Comparison of ENCODE assay signal across 8 cellular contexts in genomic region chr1:12124693-12125421, GRCh38. TPM values are rescaled to one million over a fixed set of nuclear protein-coding genes. Genes with fewer than 3 reads are reported as not detected.
DNase-seq lines count a peak whose midpoint lies in the region; ATAC-seq and TF ChIP-seq lines count a peak whose summit lies in the region.

No MANE protein-coding gene starts in this region.

- CTCF ChIA-PET in HEK293T (lab: Yijun Ruan, JAX) = interaction anchor here (0.6 to 5.2 kb wide), 27 partner anchors 10 to 173 kb away, joined by 3 to 72 read pairs (median 6); no protein-coding TSS in a partner anchor
- CTCF ChIA-PET in PC-3 (lab: Charles Lee) = interaction anchor here (0.5 to 1.4 kb wide), 11 partner anchors 11 to 151 kb away, joined by 3 to 11 read pairs (median 4); no protein-coding TSS in a partner anchor

- H3K79me1 ChIP-seq in neuronal stem cell (ENCODE audit: low read depth, low read length) = no peaks in the 10 kb centered on the region

- ATAC-seq in PC-3 = peak; percentile 70
- no peak for ATAC-seq in stimulated activated naive CD8-positive, alpha-beta T cell treated with anti-CD3 and anti-CD28 coated beads, Interleukin-15, amount 100 ng/mL, for 72 hours

- H3K9ac ChIP-seq in PC-3 (ENCODE audit: low read length) = no peak overlapping the region
- no peak overlapping the region for H3K9ac ChIP-seq in neuronal stem cell (ENCODE audit: low read depth, low read length, poor library complexity)

- POLR2A ChIA-PET in HEK293T (lab: Yijun Ruan, JAX) (no interaction called here), PC-3 (lab: Charles Lee; ENCODE audit: unreplicated experiment) (interaction anchor here (0.8 kb wide), 1 partner anchor 82 kb away, joined by 7 read pairs; no protein-coding TSS in a partner anchor)

- peaks cover 0 to 6% of the 10 kb centered on the region in 2 donors for H3K9me3 Mint-ChIP-seq in stimulated activated naive CD8-positive, alpha-beta T cell treated with anti-CD3 and anti-CD28 coated beads, Interleukin-15, amount 100 ng/mL, for 72 hours

- TF ChIP-seq CTCF in C4-2B (conservative IDR thresholded peaks at IDR 0.05) (peak; percentile 98), PC-3 (conservative IDR thresholded peaks at IDR 0.05; ENCODE audit: low read depth, low read length) (peak; percentile 87)

- H3K36me3 ChIP-seq in PC-3 (ENCODE audit: low read depth, low read length) (no peaks in the 10 kb centered on the region), neuronal stem cell (replicated peaks in 1 of 2; ENCODE audit: control insufficient read depth in 2 of 2, insufficient read depth in 2 of 2, low read length in 2 of 2) (no peaks in the 10 kb centered on the region)

- no peaks in the 10 kb centered on the region for H4K20me1 ChIP-seq in PC-3 (ENCODE audit: low read length)

- H3K27me3 Mint-ChIP-seq in stimulated activated naive CD8-positive, alpha-beta T cell treated with anti-CD3 and anti-CD28 coated beads, Interleukin-15, amount 100 ng/mL, for 72 hours = peaks cover 34% of the 10 kb centered on the region

- no peak overlapping the region for H2BK120ac ChIP-seq in neuronal stem cell (ENCODE audit: low read depth, low read length)

- no TSS peak for BruUV-seq in PC-3 (replicated peaks; lab: Mats Ljungman, UMichigan)

- no peak overlapping the region for H3K4me2 ChIP-seq in PC-3 (ENCODE audit: low read length)
- H3K4me2 ChIP-seq in neuronal stem cell (ENCODE audit: insufficient read depth, low read length, poor library complexity, severe bottlenecking) = no peak overlapping the region

- H4K91ac ChIP-seq in neuronal stem cell (ENCODE audit: low read depth, low read length, poor library complexity) = no peak overlapping the region

- no peak overlapping the region for H3K4ac ChIP-seq in neuronal stem cell (ENCODE audit: low read length)

- DNase-seq in HEK293T (ENCODE audit: extremely low spot score) = peak; percentile 74
- DNase-seq in PC-3 = peak; percentile 83
- DNase-seq in activated T-cell treated with anti-CD3 and anti-CD28 coated beads, Interleukin-2, amount 50 U/mL, for 48 hours = peak; percentile 89
- peak; percentile 89 for DNase-seq in fibroblast of peridontal ligament (ENCODE audit: extremely low read depth)
- peak; percentile 70 for DNase-seq in neuronal stem cell (ENCODE audit: low spot score)
- DNase-seq in stimulated activated naive CD8-positive, alpha-beta T cell treated with anti-CD3 and anti-CD28 coated beads, Interleukin-15, amount 100 ng/mL, for 72 hours = peak; percentile 77
- no peak for DNase-seq in cortex of kidney (lab: John Stamatoyannopoulos, UW)

- no peak overlapping the region for H3K23ac ChIP-seq in neuronal stem cell (ENCODE audit: low read depth, low read length, poor library complexity)

- H3K18ac ChIP-seq in neuronal stem cell (ENCODE audit: low read length) = no peak overlapping the region

- no peaks in the 10 kb centered on the region for H3K9me2 ChIP-seq in PC-3 (replicated peaks; ENCODE audit: low read length)

- H3K27me3 ChIP-seq in PC-3 (ENCODE audit: low read length) (no peaks in the 10 kb centered on the region), neuronal stem cell (ENCODE audit: control insufficient read depth in 3 of 3, insufficient read depth in 3 of 3, low read depth in 1 of 3, low read length in 3 of 3) (peaks cover 0 to 28% (median 0%) of the 10 kb centered on the region in 3 experiments)

- intact Hi-C loops in PC-3 (cut with micrococcal nuclease) = loop anchor here (1.0 to 2.0 kb wide), 2 partner anchors 83 to 152 kb away; no protein-coding TSS in a partner anchor

- H2AK5ac ChIP-seq in neuronal stem cell (ENCODE audit: low read depth, low read length) = peak overlapping the region; percentile 1

- H4K8ac ChIP-seq in neuronal stem cell (ENCODE audit: low read depth, low read length) = no peak overlapping the region

- H3K9me3 ChIP-seq in PC-3 (ENCODE audit: low read length) (no peaks in the 10 kb centered on the region), neuronal stem cell (replicated peaks in 1 of 2; ENCODE audit: control insufficient read depth in 2 of 2, insufficient read depth in 1 of 2, low read depth in 1 of 2, low read length in 2 of 2) (no peaks in the 10 kb centered on the region)

- H3K27ac ChIP-seq in C4-2B (no peak overlapping the region), PC-3 (ENCODE audit: low read length) (no peak overlapping the region), neuronal stem cell (replicated peaks; ENCODE audit: low read length) (no peak overlapping the region)

- no peak overlapping the region for H2BK12ac ChIP-seq in neuronal stem cell (ENCODE audit: low read length)

- H3F3A ChIP-seq in PC-3 (ENCODE audit: low read length, unreplicated experiment) = no peaks in the 10 kb centered on the region

- no peaks in the 10 kb centered on the region for H3K79me2 ChIP-seq in PC-3 (ENCODE audit: low read length)

- H3K4me1 Mint-ChIP-seq in stimulated activated naive CD8-positive, alpha-beta T cell treated with anti-CD3 and anti-CD28 coated beads, Interleukin-15, amount 100 ng/mL, for 72 hours = peaks cover 76% of the 10 kb centered on the region

- H3K4me1 ChIP-seq in PC-3 (ENCODE audit: insufficient read depth, low read length) = no peaks in the 10 kb centered on the region
- H3K4me1 ChIP-seq in neuronal stem cell (ENCODE audit: control insufficient read depth in 2 of 2, insufficient read depth in 1 of 2, low read depth in 1 of 2, low read length in 2 of 2) = no peaks in the 10 kb centered on the region

- H3K4me3 Mint-ChIP-seq in stimulated activated naive CD8-positive, alpha-beta T cell treated with anti-CD3 and anti-CD28 coated beads, Interleukin-15, amount 100 ng/mL, for 72 hours = peak overlapping the region; percentile 44 to 45

- H3K14ac ChIP-seq in neuronal stem cell (ENCODE audit: low read length) = no peak overlapping the region

- no CpG with 5 or more reads among the region's 19 CpGs for WGBS in neuronal stem cell (ENCODE audit: extremely low coverage in 2 of 2, insufficient read length in 2 of 2, insufficient replicate concordance in 1 of 2), 2 donors

- no peak overlapping the region for H2BK5ac ChIP-seq in neuronal stem cell (ENCODE audit: low read length)

- H3K27ac Mint-ChIP-seq in stimulated activated naive CD8-positive, alpha-beta T cell treated with anti-CD3 and anti-CD28 coated beads, Interleukin-15, amount 100 ng/mL, for 72 hours = peak overlapping the region in 1 of 2 donors; percentile 9

- H3K4me3 ChIP-seq in PC-3 (ENCODE audit: low read length) (no peak overlapping the region), neuronal stem cell (ENCODE audit: low read length in 2 of 2) (no peak overlapping the region)

- H2BK15ac ChIP-seq in neuronal stem cell (ENCODE audit: low read length) = peak overlapping the region; percentile 7

- H2AFZ ChIP-seq in PC-3 (ENCODE audit: low read length) (no peak overlapping the region), neuronal stem cell (ENCODE audit: low read length) (peak overlapping the region; percentile 19)

TF ChIP-seq in HEK293T, 16 proteins besides CTCF, POLR2A, EP300 and RAD21:
- TF ChIP-seq ZNF384 (IDR thresholded peaks at IDR 0.05) (no peak), L3MBTL2 (conservative IDR thresholded peaks at IDR 0.05) (no peak), ARNT (IDR thresholded peaks at IDR 0.05) (no peak), PKNOX1 (IDR thresholded peaks at IDR 0.05) (no peak), FOXM1 (IDR thresholded peaks at IDR 0.05; ENCODE audit: borderline replicate concordance) (no peak), SP1 (IDR thresholded peaks at IDR 0.05) (no peak), SUZ12 (IDR thresholded peaks at IDR 0.05) (no peak), NFRKB (IDR thresholded peaks at IDR 0.05) (no peak), FOXK2 (IDR thresholded peaks at IDR 0.05) (no peak), HDGF (IDR thresholded peaks at IDR 0.05; ENCODE audit: borderline replicate concordance) (no peak), TARDBP (IDR thresholded peaks at IDR 0.05) (no peak)

RNA-seq across cellular contexts. Expression of gene TNFRSF1B, which starts 41.9 kb away (rescaled TPM):
- 0.29 and 1.3 TPM in 2 replicates for total RNA-seq in PC-3 (2014; rRNA removed)
- 0.73 TPM for polyA plus RNA-seq in neuronal stem cell (2013, experiment 1 of 2)
- 0.68 TPM for polyA plus RNA-seq in neuronal stem cell (2013, experiment 2 of 2)
